1 cellular context compared by ENCODE assay signal in the genomic region with DNA sequence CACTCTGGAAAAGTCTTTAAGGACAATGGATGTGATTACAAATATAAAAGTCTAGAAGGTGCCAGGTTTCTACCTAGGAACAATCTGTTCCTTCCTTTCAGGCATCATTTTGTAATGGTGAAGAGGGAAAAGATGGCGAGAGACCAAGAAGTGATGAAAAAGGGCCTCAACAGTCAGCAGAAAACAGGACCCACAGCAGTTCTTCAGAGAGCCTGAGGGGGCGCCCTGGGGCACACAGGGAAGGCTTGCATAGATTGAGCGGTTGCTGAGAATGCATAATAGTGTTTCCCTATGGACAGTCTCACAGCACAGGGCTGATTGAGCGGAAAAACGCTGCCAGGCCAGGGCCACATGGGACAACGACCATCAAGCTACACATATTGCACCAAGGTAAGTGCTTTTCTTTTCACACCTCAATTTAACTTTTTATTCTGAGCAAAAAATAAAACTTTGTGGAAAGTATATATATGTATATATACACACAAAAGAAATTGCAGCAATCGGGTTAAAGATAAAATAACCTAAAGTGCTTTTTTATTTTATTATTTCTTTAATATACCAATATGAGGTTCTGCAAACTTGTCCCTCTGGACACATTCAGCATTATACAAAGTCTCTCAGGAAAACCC.
A peak's percentile ranks its signal among the peaks of the same experiment; 100 is the strongest.
TF ChIP-seq lines count a peak whose summit lies in the region.

No MANE protein-coding gene starts in this region.

TF ChIP-seq in K562, 482 proteins besides CTCF, POLR2A, EP300 and RAD21 (continued from another document and continues in another):
- TF ChIP-seq, protein P1, sequence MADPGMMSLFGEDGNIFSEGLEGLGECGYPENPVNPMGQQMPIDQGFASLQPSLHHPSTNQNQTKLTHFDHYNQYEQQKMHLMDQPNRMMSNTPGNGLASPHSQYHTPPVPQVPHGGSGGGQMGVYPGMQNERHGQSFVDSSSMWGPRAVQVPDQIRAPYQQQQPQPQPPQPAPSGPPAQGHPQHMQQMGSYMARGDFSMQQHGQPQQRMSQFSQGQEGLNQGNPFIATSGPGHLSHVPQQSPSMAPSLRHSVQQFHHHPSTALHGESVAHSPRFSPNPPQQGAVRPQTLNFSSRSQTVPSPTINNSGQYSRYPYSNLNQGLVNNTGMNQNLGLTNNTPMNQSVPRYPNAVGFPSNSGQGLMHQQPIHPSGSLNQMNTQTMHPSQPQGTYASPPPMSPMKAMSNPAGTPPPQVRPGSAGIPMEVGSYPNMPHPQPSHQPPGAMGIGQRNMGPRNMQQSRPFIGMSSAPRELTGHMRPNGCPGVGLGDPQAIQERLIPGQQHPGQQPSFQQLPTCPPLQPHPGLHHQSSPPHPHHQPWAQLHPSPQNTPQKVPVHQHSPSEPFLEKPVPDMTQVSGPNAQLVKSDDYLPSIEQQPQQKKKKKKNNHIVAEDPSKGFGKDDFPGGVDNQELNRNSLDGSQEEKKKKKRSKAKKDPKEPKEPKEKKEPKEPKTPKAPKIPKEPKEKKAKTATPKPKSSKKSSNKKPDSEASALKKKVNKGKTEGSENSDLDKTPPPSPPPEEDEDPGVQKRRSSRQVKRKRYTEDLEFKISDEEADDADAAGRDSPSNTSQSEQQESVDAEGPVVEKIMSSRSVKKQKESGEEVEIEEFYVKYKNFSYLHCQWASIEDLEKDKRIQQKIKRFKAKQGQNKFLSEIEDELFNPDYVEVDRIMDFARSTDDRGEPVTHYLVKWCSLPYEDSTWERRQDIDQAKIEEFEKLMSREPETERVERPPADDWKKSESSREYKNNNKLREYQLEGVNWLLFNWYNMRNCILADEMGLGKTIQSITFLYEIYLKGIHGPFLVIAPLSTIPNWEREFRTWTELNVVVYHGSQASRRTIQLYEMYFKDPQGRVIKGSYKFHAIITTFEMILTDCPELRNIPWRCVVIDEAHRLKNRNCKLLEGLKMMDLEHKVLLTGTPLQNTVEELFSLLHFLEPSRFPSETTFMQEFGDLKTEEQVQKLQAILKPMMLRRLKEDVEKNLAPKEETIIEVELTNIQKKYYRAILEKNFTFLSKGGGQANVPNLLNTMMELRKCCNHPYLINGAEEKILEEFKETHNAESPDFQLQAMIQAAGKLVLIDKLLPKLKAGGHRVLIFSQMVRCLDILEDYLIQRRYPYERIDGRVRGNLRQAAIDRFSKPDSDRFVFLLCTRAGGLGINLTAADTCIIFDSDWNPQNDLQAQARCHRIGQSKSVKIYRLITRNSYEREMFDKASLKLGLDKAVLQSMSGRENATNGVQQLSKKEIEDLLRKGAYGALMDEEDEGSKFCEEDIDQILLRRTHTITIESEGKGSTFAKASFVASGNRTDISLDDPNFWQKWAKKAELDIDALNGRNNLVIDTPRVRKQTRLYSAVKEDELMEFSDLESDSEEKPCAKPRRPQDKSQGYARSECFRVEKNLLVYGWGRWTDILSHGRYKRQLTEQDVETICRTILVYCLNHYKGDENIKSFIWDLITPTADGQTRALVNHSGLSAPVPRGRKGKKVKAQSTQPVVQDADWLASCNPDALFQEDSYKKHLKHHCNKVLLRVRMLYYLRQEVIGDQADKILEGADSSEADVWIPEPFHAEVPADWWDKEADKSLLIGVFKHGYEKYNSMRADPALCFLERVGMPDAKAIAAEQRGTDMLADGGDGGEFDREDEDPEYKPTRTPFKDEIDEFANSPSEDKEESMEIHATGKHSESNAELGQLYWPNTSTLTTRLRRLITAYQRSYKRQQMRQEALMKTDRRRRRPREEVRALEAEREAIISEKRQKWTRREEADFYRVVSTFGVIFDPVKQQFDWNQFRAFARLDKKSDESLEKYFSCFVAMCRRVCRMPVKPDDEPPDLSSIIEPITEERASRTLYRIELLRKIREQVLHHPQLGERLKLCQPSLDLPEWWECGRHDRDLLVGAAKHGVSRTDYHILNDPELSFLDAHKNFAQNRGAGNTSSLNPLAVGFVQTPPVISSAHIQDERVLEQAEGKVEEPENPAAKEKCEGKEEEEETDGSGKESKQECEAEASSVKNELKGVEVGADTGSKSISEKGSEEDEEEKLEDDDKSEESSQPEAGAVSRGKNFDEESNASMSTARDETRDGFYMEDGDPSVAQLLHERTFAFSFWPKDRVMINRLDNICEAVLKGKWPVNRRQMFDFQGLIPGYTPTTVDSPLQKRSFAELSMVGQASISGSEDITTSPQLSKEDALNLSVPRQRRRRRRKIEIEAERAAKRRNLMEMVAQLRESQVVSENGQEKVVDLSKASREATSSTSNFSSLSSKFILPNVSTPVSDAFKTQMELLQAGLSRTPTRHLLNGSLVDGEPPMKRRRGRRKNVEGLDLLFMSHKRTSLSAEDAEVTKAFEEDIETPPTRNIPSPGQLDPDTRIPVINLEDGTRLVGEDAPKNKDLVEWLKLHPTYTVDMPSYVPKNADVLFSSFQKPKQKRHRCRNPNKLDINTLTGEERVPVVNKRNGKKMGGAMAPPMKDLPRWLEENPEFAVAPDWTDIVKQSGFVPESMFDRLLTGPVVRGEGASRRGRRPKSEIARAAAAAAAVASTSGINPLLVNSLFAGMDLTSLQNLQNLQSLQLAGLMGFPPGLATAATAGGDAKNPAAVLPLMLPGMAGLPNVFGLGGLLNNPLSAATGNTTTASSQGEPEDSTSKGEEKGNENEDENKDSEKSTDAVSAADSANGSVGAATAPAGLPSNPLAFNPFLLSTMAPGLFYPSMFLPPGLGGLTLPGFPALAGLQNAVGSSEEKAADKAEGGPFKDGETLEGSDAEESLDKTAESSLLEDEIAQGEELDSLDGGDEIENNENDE (IDR thresholded peaks at IDR 0.05; ENCODE audit: low read depth, low read length) = no peak
- TF ChIP-seq CBX5 (IDR thresholded peaks at IDR 0.05; ENCODE audit: borderline replicate concordance, low read depth) (no peak), FOXJ2 (tag; IDR thresholded peaks at IDR 0.05) (no peak), JUND (IDR thresholded peaks at IDR 0.05; ENCODE audit: borderline replicate concordance, low read depth, low read length) (peak; percentile 66), JUND (tag; IDR thresholded peaks at IDR 0.05; ENCODE audit: borderline replicate concordance, low read depth, low read length) (no peak; the same call in 2 of the 3 replicates), FOXK2 (conservative IDR thresholded peaks at IDR 0.05 in 1 of 2, IDR thresholded peaks at IDR 0.05 in 1 of 2; ENCODE audit: low read depth in 2 of 2) (peak; percentile 23 to 35; a peak in 1 of 4 replicates), TRIM28 (IDR thresholded peaks at IDR 0.05) (no peak), GABPA (tag; conservative IDR thresholded peaks at IDR 0.05; ENCODE audit: low read depth) (peak; percentile 32; the same call in 1 of the 2 replicates), NFE2 (IDR thresholded peaks at IDR 0.05; ENCODE audit: low read depth) (peak; percentile 86), HNRNPH1 (optimal IDR thresholded peaks at IDR 0.05; ENCODE audit: low read depth, low read length) (no peak), ZNF316 (IDR thresholded peaks at IDR 0.05) (peak; percentile 95), OTX1 (CRISPR knock-in tag; IDR thresholded peaks at IDR 0.05) (no peak), HCFC1 (IDR thresholded peaks at IDR 0.05; ENCODE audit: low read depth, low read length) (peak; percentile 10; the same call in 1 of the 2 replicates), GABPB1 (CRISPR knock-in tag; IDR thresholded peaks at IDR 0.05) (peak; percentile 51; the same call in 1 of the 2 replicates), MAZ (CRISPR knock-in tag; conservative IDR thresholded peaks at IDR 0.05 in 1 of 2, IDR thresholded peaks at IDR 0.05 in 1 of 2) (0 out of 4 replicates have a peak, but pooled peaks of 1 of the 2 experiments have one; percentile 21), CBX1 (IDR thresholded peaks at IDR 0.05; ENCODE audit: low read depth) (no peak), YY1 (IDR thresholded peaks at IDR 0.05; ENCODE audit: borderline replicate concordance in 1 of 3, control insufficient read depth in 1 of 3, extremely low read depth in 1 of 3, insufficient read depth in 3 of 3, insufficient read length in 1 of 3, insufficient replicate concordance in 2 of 3, low read depth in 1 of 3, low read length in 2 of 3) (peak in 2 of 3 experiments; percentile 39 to 51), XRCC5 (IDR thresholded peaks at IDR 0.05; ENCODE audit: low read depth, low read length) (peak; percentile 93), CTBP1 (IDR thresholded peaks at IDR 0.05; ENCODE audit: borderline replicate concordance) (peak; percentile 63), ZC3H4 (CRISPR knock-in tag; IDR thresholded peaks at IDR 0.05; ENCODE audit: borderline replicate concordance) (no peak), CREB1 (IDR thresholded peaks at IDR 0.05) (no peak), CREB1 (CRISPR knock-in tag; IDR thresholded peaks at IDR 0.05) (peak; percentile 42; the same call in 1 of the 2 replicates), ZNF77 (CRISPR knock-in tag; IDR thresholded peaks at IDR 0.05) (no peak), BRD9 (IDR thresholded peaks at IDR 0.05; ENCODE audit: low read depth, partially characterized antibody) (no peak), ZNF444 (CRISPR knock-in tag; IDR thresholded peaks at IDR 0.05) (no peak)
- TF ChIP-seq, protein P2, sequence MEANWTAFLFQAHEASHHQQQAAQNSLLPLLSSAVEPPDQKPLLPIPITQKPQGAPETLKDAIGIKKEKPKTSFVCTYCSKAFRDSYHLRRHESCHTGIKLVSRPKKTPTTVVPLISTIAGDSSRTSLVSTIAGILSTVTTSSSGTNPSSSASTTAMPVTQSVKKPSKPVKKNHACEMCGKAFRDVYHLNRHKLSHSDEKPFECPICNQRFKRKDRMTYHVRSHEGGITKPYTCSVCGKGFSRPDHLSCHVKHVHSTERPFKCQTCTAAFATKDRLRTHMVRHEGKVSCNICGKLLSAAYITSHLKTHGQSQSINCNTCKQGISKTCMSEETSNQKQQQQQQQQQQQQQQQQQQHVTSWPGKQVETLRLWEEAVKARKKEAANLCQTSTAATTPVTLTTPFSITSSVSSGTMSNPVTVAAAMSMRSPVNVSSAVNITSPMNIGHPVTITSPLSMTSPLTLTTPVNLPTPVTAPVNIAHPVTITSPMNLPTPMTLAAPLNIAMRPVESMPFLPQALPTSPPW (CRISPR knock-in tag; IDR thresholded peaks at IDR 0.05) = no peak
- TF ChIP-seq, protein P3, sequence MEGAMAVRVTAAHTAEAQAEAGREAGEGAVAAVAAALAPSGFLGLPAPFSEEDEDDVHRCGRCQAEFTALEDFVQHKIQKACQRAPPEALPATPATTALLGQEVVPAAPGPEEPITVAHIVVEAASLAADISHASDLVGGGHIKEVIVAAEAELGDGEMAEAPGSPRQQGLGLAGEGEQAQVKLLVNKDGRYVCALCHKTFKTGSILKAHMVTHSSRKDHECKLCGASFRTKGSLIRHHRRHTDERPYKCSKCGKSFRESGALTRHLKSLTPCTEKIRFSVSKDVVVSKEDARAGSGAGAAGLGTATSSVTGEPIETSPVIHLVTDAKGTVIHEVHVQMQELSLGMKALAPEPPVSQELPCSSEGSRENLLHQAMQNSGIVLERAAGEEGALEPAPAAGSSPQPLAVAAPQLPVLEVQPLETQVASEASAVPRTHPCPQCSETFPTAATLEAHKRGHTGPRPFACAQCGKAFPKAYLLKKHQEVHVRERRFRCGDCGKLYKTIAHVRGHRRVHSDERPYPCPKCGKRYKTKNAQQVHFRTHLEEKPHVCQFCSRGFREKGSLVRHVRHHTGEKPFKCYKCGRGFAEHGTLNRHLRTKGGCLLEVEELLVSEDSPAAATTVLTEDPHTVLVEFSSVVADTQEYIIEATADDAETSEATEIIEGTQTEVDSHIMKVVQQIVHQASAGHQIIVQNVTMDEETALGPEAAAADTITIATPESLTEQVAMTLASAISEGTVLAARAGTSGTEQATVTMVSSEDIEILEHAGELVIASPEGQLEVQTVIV (CRISPR knock-in tag; IDR thresholded peaks at IDR 0.05; ENCODE audit: borderline replicate concordance) = no peak
- TF ChIP-seq, protein P4, sequence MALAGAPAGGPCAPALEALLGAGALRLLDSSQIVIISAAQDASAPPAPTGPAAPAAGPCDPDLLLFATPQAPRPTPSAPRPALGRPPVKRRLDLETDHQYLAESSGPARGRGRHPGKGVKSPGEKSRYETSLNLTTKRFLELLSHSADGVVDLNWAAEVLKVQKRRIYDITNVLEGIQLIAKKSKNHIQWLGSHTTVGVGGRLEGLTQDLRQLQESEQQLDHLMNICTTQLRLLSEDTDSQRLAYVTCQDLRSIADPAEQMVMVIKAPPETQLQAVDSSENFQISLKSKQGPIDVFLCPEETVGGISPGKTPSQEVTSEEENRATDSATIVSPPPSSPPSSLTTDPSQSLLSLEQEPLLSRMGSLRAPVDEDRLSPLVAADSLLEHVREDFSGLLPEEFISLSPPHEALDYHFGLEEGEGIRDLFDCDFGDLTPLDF (CRISPR knock-in tag; IDR thresholded peaks at IDR 0.05) = 0 out of 2 replicates have a peak, but pooled peaks have one; percentile 45
- TF ChIP-seq, protein P5, sequence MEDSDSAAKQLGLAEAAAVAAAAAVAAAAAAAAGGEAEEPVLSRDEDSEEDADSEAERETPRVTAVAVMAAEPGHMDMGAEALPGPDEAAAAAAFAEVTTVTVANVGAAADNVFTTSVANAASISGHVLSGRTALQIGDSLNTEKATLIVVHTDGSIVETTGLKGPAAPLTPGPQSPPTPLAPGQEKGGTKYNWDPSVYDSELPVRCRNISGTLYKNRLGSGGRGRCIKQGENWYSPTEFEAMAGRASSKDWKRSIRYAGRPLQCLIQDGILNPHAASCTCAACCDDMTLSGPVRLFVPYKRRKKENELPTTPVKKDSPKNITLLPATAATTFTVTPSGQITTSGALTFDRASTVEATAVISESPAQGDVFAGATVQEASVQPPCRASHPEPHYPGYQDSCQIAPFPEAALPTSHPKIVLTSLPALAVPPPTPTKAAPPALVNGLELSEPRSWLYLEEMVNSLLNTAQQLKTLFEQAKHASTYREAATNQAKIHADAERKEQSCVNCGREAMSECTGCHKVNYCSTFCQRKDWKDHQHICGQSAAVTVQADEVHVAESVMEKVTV (CRISPR knock-in tag; IDR thresholded peaks at IDR 0.05) = no peak
- TF ChIP-seq, protein P6, sequence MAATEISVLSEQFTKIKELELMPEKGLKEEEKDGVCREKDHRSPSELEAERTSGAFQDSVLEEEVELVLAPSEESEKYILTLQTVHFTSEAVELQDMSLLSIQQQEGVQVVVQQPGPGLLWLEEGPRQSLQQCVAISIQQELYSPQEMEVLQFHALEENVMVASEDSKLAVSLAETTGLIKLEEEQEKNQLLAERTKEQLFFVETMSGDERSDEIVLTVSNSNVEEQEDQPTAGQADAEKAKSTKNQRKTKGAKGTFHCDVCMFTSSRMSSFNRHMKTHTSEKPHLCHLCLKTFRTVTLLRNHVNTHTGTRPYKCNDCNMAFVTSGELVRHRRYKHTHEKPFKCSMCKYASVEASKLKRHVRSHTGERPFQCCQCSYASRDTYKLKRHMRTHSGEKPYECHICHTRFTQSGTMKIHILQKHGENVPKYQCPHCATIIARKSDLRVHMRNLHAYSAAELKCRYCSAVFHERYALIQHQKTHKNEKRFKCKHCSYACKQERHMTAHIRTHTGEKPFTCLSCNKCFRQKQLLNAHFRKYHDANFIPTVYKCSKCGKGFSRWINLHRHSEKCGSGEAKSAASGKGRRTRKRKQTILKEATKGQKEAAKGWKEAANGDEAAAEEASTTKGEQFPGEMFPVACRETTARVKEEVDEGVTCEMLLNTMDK (IDR thresholded peaks at IDR 0.05; ENCODE audit: borderline replicate concordance, insufficient read depth, low read depth, low read length, poor library complexity, severe bottlenecking) = peak; percentile 80
- TF ChIP-seq, protein P7, sequence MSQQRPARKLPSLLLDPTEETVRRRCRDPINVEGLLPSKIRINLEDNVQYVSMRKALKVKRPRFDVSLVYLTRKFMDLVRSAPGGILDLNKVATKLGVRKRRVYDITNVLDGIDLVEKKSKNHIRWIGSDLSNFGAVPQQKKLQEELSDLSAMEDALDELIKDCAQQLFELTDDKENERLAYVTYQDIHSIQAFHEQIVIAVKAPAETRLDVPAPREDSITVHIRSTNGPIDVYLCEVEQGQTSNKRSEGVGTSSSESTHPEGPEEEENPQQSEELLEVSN (IDR thresholded peaks at IDR 0.05; ENCODE audit: borderline replicate concordance in 1 of 2, extremely low read depth in 1 of 2, insufficient read depth in 1 of 2, insufficient read length in 1 of 2, low read depth in 1 of 2, low read length in 1 of 2, poor library complexity in 1 of 2, severe bottlenecking in 1 of 2) = peak in 1 of 2 experiments; percentile 18
